Comparison of ENCODE assay signal across 12 cellular contexts in the genomic region with DNA sequence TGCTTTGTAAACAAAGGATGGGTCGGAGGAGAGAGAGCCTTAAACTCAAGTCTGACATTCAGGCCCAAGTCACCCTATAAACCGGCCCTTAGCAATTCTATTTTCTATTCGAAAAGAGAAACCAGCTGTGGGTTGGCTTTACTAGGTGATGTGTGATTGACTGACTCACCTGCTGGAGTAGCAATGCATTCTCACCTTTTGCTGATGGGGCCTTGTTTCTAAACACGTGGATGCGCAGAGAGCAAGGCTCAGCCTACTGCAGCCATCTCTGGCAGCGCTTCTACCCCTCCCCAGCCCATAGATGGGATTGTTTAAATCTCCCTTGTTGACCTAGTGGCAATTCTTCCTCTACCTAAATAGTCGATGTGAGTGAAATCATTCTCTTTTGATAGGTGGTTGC.
DNase-seq lines count a peak whose midpoint lies in the region; ATAC-seq lines count a peak whose summit lies in the region.
"Had no signal": no experiment of that assay in that cellular context is flagged by ENCODE, and none has a peak within 500 bp of the region (broad histone marks: within the 10 kb centered on the region; RNA-seq: fewer than 3 reads in every experiment).

No MANE protein-coding gene starts in this region.

- no peaks in the 10 kb centered on the region for H3K36me3 Mint-ChIP-seq in activated T-cell treated with anti-CD3 and anti-CD28 coated beads, Interleukin-2, amount 50 U/mL, for 4 hours (ENCODE audit: insufficient read depth)
- no peaks in the 10 kb centered on the region for H3K36me3 Mint-ChIP-seq in activated T-cell treated with anti-CD3 and anti-CD28 coated beads, Interleukin-2, amount 50 U/mL, for 24 hours (ENCODE audit: low read depth)

- peaks cover 34% of the 10 kb centered on the region for H3K27me3 Mint-ChIP-seq in activated T-cell treated with anti-CD3 and anti-CD28 coated beads, Interleukin-2, amount 50 U/mL, for 4 hours (ENCODE audit: low read depth)
- peaks cover 51% of the 10 kb centered on the region for H3K27me3 Mint-ChIP-seq in activated T-cell treated with anti-CD3 and anti-CD28 coated beads, Interleukin-2, amount 50 U/mL, for 24 hours

- H3K27ac Mint-ChIP-seq in activated T-cell treated with anti-CD3 and anti-CD28 coated beads, Interleukin-2, amount 50 U/mL, for 24 hours = no peak overlapping the region

- peaks cover 6% of the 10 kb centered on the region for H3K4me1 Mint-ChIP-seq in activated T-cell treated with anti-CD3 and anti-CD28 coated beads, Interleukin-2, amount 50 U/mL, for 4 hours (ENCODE audit: low read depth)
- peaks cover 11% of the 10 kb centered on the region for H3K4me1 Mint-ChIP-seq in activated T-cell treated with anti-CD3 and anti-CD28 coated beads, Interleukin-2, amount 50 U/mL, for 24 hours (ENCODE audit: low read depth)

- no peak overlapping the region for H3K4me3 Mint-ChIP-seq in activated T-cell treated with anti-CD3 and anti-CD28 coated beads, Interleukin-2, amount 50 U/mL, for 4 hours
- H3K4me3 Mint-ChIP-seq in activated T-cell treated with anti-CD3 and anti-CD28 coated beads, Interleukin-2, amount 50 U/mL, for 24 hours = no peak overlapping the region

- no peaks in the 10 kb centered on the region for H3K36me3 ChIP-seq in SJCRH30

- no peak overlapping the region for H3K27ac ChIP-seq in SJCRH30
- H3K27ac ChIP-seq: C4-2B, epithelial cell of prostate had no signal

- H3K4me1 ChIP-seq in SJCRH30 = peaks cover 13% of the 10 kb centered on the region

- no peaks in the 10 kb centered on the region for H3K9me3 ChIP-seq in SJCRH30 (replicated peaks)

- ATAC-seq in activated T-cell treated with anti-CD3 and anti-CD28 coated beads, Interleukin-2, amount 50 U/mL, for 4 hours = no peak

- peak; percentile 72 for DNase-seq in HPDE6-E6E7 (ENCODE audit: extremely low spot score)
- peak; percentile 53 to 61 for DNase-seq in SHP77 (lab: John Stamatoyannopoulos, UW)
- peak; percentile 43 for DNase-seq in iPS-NIHi11 (ENCODE audit: low spot score)
- peak; percentile 72 for DNase-seq in retina
- no peak for DNase-seq in activated T-cell treated with anti-CD3 and anti-CD28 coated beads, Interleukin-2, amount 50 U/mL, for 4 hours
- no peak for DNase-seq in activated T-cell treated with anti-CD3 and anti-CD28 coated beads, Interleukin-2, amount 50 U/mL, for 24 hours
- DNase-seq in SJCRH30 = no peak
- no peak for DNase-seq in SW480 (ENCODE audit: low spot score)
- DNase-seq: activated CD4-positive, alpha-beta T cell treated with anti-CD3 and anti-CD28 coated beads for 4 hours; stimulated activated CD4-positive, alpha-beta T cell treated with anti-CD3 and anti-CD28 coated beads, Interleukin-15, amount 100 ng/mL, for 24 hours had no signal

- no peak overlapping the region for H3K4me3 ChIP-seq in SJCRH30

- peaks cover 7% of the 10 kb centered on the region; the same call in 1 of the 2 replicates for H3K27me3 ChIP-seq in SJCRH30

- H3K9me3 Mint-ChIP-seq in activated T-cell treated with anti-CD3 and anti-CD28 coated beads, Interleukin-2, amount 50 U/mL, for 4 hours = no peaks in the 10 kb centered on the region
- no peaks in the 10 kb centered on the region for H3K9me3 Mint-ChIP-seq in activated T-cell treated with anti-CD3 and anti-CD28 coated beads, Interleukin-2, amount 50 U/mL, for 24 hours

Comparison
In these comparisons a context has a peak if more than half of its experiments do, and no peak if none do; other contexts are left out.
1. DNase-seq: peak in HPDE6-E6E7 (single experiment), SHP77 (2 of 2), iPS-NIHi11 (single experiment) and retina (single experiment); none in activated T-cell treated with anti-CD3 and anti-CD28 coated beads, Interleukin-2, amount 50 U/mL, for 4 hours (single experiment), activated T-cell treated with anti-CD3 and anti-CD28 coated beads, Interleukin-2, amount 50 U/mL, for 24 hours (single experiment), SJCRH30 (0 of 2) and SW480 (single experiment).